ENCODE assay signal across 1 cellular context in the genomic region with DNA sequence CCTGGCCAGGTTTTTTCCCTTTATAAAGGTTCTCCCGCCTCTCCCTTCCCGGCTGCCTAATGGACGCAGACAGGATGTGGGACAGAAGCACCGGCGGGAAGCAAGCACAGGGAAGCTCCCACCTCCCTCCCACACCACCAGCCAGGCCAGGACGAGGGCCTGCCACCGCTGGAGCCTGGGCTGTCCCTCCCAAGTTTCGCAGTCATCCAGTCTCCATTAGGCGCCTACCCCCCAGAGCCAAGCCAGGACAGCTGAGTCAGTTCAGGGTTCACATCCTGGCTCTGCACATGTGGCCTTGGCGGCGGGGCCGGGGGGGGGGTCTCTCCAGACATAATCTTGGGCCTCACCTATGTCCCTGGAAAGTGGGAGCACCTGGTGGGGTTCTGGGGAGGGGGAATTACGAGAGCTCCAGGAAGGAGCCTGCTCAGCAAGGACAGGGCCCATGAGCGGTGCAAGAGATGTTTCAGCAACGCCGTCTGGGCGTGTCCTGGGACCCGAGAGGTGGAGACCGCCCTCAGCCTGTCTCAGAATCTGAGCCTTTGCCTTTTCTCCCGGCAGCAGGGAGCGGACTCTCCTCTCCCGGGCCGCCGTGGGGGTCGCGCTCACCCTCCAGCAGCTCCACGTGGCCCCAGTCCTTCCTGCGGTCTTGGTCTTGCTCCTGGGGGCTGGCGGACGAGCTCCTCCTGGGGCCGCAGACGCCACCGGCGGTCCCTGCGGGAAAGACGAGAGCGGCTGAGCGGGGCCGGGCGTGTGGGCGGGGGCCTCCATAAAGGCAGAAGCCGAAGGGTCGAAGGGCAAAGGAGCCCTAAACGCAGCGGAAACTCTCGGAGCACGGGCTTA.
TF ChIP-seq lines count a peak whose summit lies in the region.

No MANE protein-coding gene starts in this region.

TF ChIP-seq in liver, 16 proteins besides CTCF, POLR2A, EP300 and RAD21 (continued from another document):
- TF ChIP-seq REST (IDR thresholded peaks at IDR 0.05) (no peak), ZBTB33 (IDR thresholded peaks at IDR 0.05) (no peak), NR2F2 (IDR thresholded peaks at IDR 0.05) (no peak)
